ENCODE assay signal across 10 cellular contexts in genomic region chr10:102813734-102814455, GRCh38. TPM values are rescaled to one million over a fixed set of nuclear protein-coding genes. Genes with fewer than 3 reads are reported as not detected.
DNase-seq lines count a peak whose midpoint lies in the region; ATAC-seq and TF ChIP-seq lines count a peak whose summit lies in the region.
"Had no signal": no experiment of that assay in that cellular context is flagged by ENCODE, and none has a peak within 500 bp of the region (broad histone marks: within the 10 kb centered on the region; RNA-seq: fewer than 3 reads in every experiment).

No MANE protein-coding gene starts in this region.

- peaks cover 18 to 57% (median 33%) of the 10 kb centered on the region in 11 experiments for H3K36me3 ChIP-seq in BLaER1 treated with 17β-estradiol and CSF1 and Interleukin-3, amounts not matched to agents 10 nM and 100 nM
- H3K36me3 ChIP-seq in heart right ventricle (peaks cover 0 to 63% (median 40%) of the 10 kb centered on the region in 9 donors), trophoblast cell (ENCODE audit: control insufficient read depth in 1 of 2, insufficient read depth in 2 of 2, low read length in 2 of 2) (peaks cover 44 to 53% of the 10 kb centered on the region in 2 experiments)

- H2AK5ac ChIP-seq in trophoblast cell (ENCODE audit: low read length): peak overlapping the region; percentile 51

- H3K23ac ChIP-seq in trophoblast cell (ENCODE audit: low read length): no peak overlapping the region

- ATAC-seq in activated B cell treated with CpG ODN at 0.5 μM for 24 hours (ENCODE audit: low read depth) (peak; percentile 64), heart right ventricle (peak in 3 of 8 donors; percentile 0 to 10 (median 4)), T-helper 17 cell (no peak), HG02981 (IDR thresholded peaks at IDR 0.05; ENCODE audit: unreplicated experiment) (no peak)
- ATAC-seq: HCT116 had no signal

- CTCF ChIA-PET in activated B cell treated with CpG ODN at 0.5 μM for 24 hours (lab: Charles Lee): no interaction called here

- no peaks in the 10 kb centered on the region for H3K27me3 Mint-ChIP-seq in activated B cell treated with CpG ODN at 0.5 μM for 24 hours
- H3K27me3 Mint-ChIP-seq in T-helper 17 cell: no peaks in the 10 kb centered on the region

- peak overlapping the region; percentile 29 for H2BK5ac ChIP-seq in trophoblast cell (ENCODE audit: low read depth, low read length, poor library complexity)

- peaks cover 42% of the 10 kb centered on the region for H3K4me1 Mint-ChIP-seq in activated B cell treated with CpG ODN at 0.5 μM for 24 hours
- H3K4me1 Mint-ChIP-seq in T-helper 17 cell: peaks cover 5% of the 10 kb centered on the region

- TF ChIP-seq CTCF in activated B cell treated with CpG ODN at 0.5 μM for 24 hours (IDR thresholded peaks at IDR 0.05): no peak
- no peak for TF ChIP-seq CTCF in heart right ventricle (IDR thresholded peaks at IDR 0.05)

- peaks cover 62% of the 10 kb centered on the region for H3K36me3 Mint-ChIP-seq in activated B cell treated with CpG ODN at 0.5 μM for 24 hours (ENCODE audit: low read depth)
- no peaks in the 10 kb centered on the region for H3K36me3 Mint-ChIP-seq in T-helper 17 cell (ENCODE audit: low read depth)

- H3K4ac ChIP-seq in trophoblast cell (ENCODE audit: low read depth, low read length): no peak overlapping the region

- peaks cover 75 to 94% (median 85%) of the 10 kb centered on the region in 10 experiments for H3K4me1 ChIP-seq in BLaER1 treated with 17β-estradiol and CSF1 and Interleukin-3, amounts not matched to agents 10 nM and 100 nM
- H3K4me1 ChIP-seq in heart right ventricle (peaks cover 23 to 86% (median 53%) of the 10 kb centered on the region in 9 donors), trophoblast cell (ENCODE audit: control insufficient read depth in 1 of 2, insufficient read depth in 2 of 2, low read length in 2 of 2) (peaks cover 27 to 30% of the 10 kb centered on the region in 2 experiments)

- H3K4me3 Mint-ChIP-seq in activated B cell treated with CpG ODN at 0.5 μM for 24 hours: no peak overlapping the region
- H3K4me3 Mint-ChIP-seq in T-helper 17 cell: no peak overlapping the region

- intact Hi-C loops in activated B cell treated with CpG ODN at 0.5 μM for 24 hours (cut with micrococcal nuclease) (loop anchor here (2.0 kb wide), 1 partner anchor 17 kb away; no protein-coding TSS in a partner anchor), heart right ventricle (cut with DNase I) (loop anchor here in 8 of 10 donors (2.0 to 10.0 kb wide), 6 partner anchors 37 to 69 kb away; partner anchors contain the start of gene WBP1L (in 1 of the 8))

- WGBS in heart right ventricle, 2 donors: 66 to 70% methylated on average over 16 of the region's 16 CpGs
- no CpG with 5 or more reads among the region's 16 CpGs for WGBS in trophoblast cell (ENCODE audit: extremely low coverage, insufficient coverage, insufficient read length)

- H3K27ac ChIP-seq in BLaER1 treated with 17β-estradiol and CSF1 and Interleukin-3, amounts not matched to agents 10 nM and 100 nM: peak overlapping the region; percentile 68 to 98 (median 78)
- H3K27ac ChIP-seq in heart right ventricle (peak overlapping the region; percentile 42 to 96 (median 91)), trophoblast cell (ENCODE audit: low read depth, low read length) (no peak overlapping the region)

- H4K8ac ChIP-seq in trophoblast cell (ENCODE audit: low read depth, low read length): no peak overlapping the region

- no peak overlapping the region for H2AFZ ChIP-seq in trophoblast cell (ENCODE audit: insufficient read depth, low read length, poor library complexity)

- H4K20me1 ChIP-seq in BLaER1 treated with 17β-estradiol and CSF1 and Interleukin-3, amounts not matched to agents 10 nM and 100 nM: no peaks in the 10 kb centered on the region

- DNase-seq in activated B cell treated with CpG ODN at 0.5 μM for 24 hours: no peak
- no peak for DNase-seq in heart right ventricle
- DNase-seq in trophoblast cell: peak; percentile 80 to 87
- DNase-seq in activated gamma-delta T cell treated with Interleukin-2 at 50 U/mL for 16 hours: no peak
- DNase-seq in T-helper 17 cell: no peak
- DNase-seq in DMS53 treated with DMSO at 0.1 percent for 48 hours (lab: John Stamatoyannopoulos, UW; ENCODE audit: unreplicated experiment): no peak
- DNase-seq: activated naive CD4-positive, alpha-beta T cell had no signal

- POLR2A ChIA-PET in activated B cell treated with CpG ODN at 0.5 μM for 24 hours (lab: Charles Lee): interaction anchor here (0.6 kb wide), 1 partner anchor 38 kb away, joined by 3 read pairs; no protein-coding TSS in a partner anchor

- no peak overlapping the region for H2BK12ac ChIP-seq in trophoblast cell (ENCODE audit: low read length)

- H3K14ac ChIP-seq in trophoblast cell (ENCODE audit: low read length): no peak overlapping the region

- H4K12ac ChIP-seq in trophoblast cell (ENCODE audit: low read depth, low read length): peak overlapping the region; percentile 31

- peak overlapping the region; percentile 39 for H2BK120ac ChIP-seq in trophoblast cell (ENCODE audit: insufficient read depth, low read length, poor library complexity)

- H3K27me3 ChIP-seq in BLaER1 treated with 17β-estradiol and CSF1 and Interleukin-3, amounts not matched to agents 10 nM and 100 nM: no peaks in the 10 kb centered on the region
- H3K27me3 ChIP-seq in heart right ventricle (no peaks in the 10 kb centered on the region), trophoblast cell (ENCODE audit: insufficient read depth, low read length) (no peaks in the 10 kb centered on the region)

- peak overlapping the region; percentile 10 to 91 (median 67); a peak in 19 of 22 replicates for H3K9ac ChIP-seq in BLaER1 treated with 17β-estradiol and CSF1 and Interleukin-3, amounts not matched to agents 10 nM and 100 nM
- H3K9ac ChIP-seq in trophoblast cell (ENCODE audit: low read length): no peak overlapping the region

- peak overlapping the region; percentile 69 for H3K27ac Mint-ChIP-seq in activated B cell treated with CpG ODN at 0.5 μM for 24 hours
- H3K27ac Mint-ChIP-seq in T-helper 17 cell: no peak overlapping the region

- H4K91ac ChIP-seq in trophoblast cell (ENCODE audit: low read depth, low read length): no peak overlapping the region

- peaks cover 14% of the 10 kb centered on the region for H3K79me1 ChIP-seq in trophoblast cell (ENCODE audit: low read length)

- no peaks in the 10 kb centered on the region for H3K9me3 Mint-ChIP-seq in activated B cell treated with CpG ODN at 0.5 μM for 24 hours

- H3K79me2 ChIP-seq in trophoblast cell (ENCODE audit: control insufficient read depth, insufficient read depth, low read length, poor library complexity): peaks cover 4% of the 10 kb centered on the region

- peak overlapping the region; percentile 84 to 95 (median 92) for H3K4me2 ChIP-seq in BLaER1 treated with 17β-estradiol and CSF1 and Interleukin-3, amounts not matched to agents 10 nM and 100 nM
- no peak overlapping the region for H3K4me2 ChIP-seq in trophoblast cell (ENCODE audit: low read length)

- H3K4me3 ChIP-seq in BLaER1 treated with 17β-estradiol and CSF1 and Interleukin-3, amounts not matched to agents 10 nM and 100 nM: peak overlapping the region in 4 of 10 experiments; percentile 13 to 27 (median 18); a peak in 7 of 20 replicates
- no peak overlapping the region for H3K4me3 ChIP-seq in heart right ventricle
- no peak overlapping the region for H3K4me3 ChIP-seq in trophoblast cell (ENCODE audit: low read depth, low read length)

- no peaks in the 10 kb centered on the region for H3K9me3 ChIP-seq in BLaER1 treated with 17β-estradiol and CSF1 and Interleukin-3, amounts not matched to agents 10 nM and 100 nM (replicated peaks in 1 of 11)
- H3K9me3 ChIP-seq in heart right ventricle (no peaks in the 10 kb centered on the region), trophoblast cell (ENCODE audit: insufficient read depth, low read depth, low read length) (no peaks in the 10 kb centered on the region), T-helper 17 cell (ENCODE audit: control insufficient read depth, low read length, poor library complexity, severe bottlenecking) (no peaks in the 10 kb centered on the region)

- peak overlapping the region; percentile 54 for H3K18ac ChIP-seq in trophoblast cell (ENCODE audit: low read length)

RNA-seq across cellular contexts. Expression of gene CYP17A1, which starts 23.3 kb away (rescaled TPM):
- total RNA-seq in activated B cell treated with CpG ODN at 0.5 μM for 24 hours (not detected in 2 replicates), heart right ventricle (under 1 TPM in 1 of 10 donors, not detected in 9; 0.16 TPM), T-helper 17 cell (not detected)
- polyA plus RNA-seq in heart right ventricle: under 1 TPM; 0.14 to 0.15 TPM
- polyA plus RNA-seq in trophoblast cell (2013): not detected in 2 replicates

RNA-seq across cellular contexts. Expression of gene BORCS7, which starts 40.2 kb away (rescaled TPM):
- 12.1 and 17.4 TPM in 2 replicates for total RNA-seq in activated B cell treated with CpG ODN at 0.5 μM for 24 hours
- 10 to 100 TPM; 14.5 to 24.2 (median 17.6) TPM for total RNA-seq in heart right ventricle
- 10 to 100 TPM; 18.0 to 19.7 TPM for polyA plus RNA-seq in heart right ventricle
- 10.6 and 10.9 TPM in 2 replicates for polyA plus RNA-seq in trophoblast cell (2013)
- total RNA-seq in T-helper 17 cell: 10 to 100 TPM; 15.3 to 19.0 TPM

RNA-seq across cellular contexts. Expression of gene AS3MT, which starts 55.4 kb away (rescaled TPM):
- 0.31 and 0.46 TPM in 2 replicates for total RNA-seq in activated B cell treated with CpG ODN at 0.5 μM for 24 hours
- total RNA-seq in heart right ventricle: 10 to 100 TPM; 10.0 to 29.3 (median 15.4) TPM
- polyA plus RNA-seq in heart right ventricle: 10 to 100 TPM in 1 of 2 donors, 1 to 10 TPM in 1; 6.6 to 59.4 TPM
- polyA plus RNA-seq in trophoblast cell (2013): 5.2 and 5.6 TPM in 2 replicates
- total RNA-seq in T-helper 17 cell: 1 to 10 TPM in 1 of 2 donors, not detected in 1; 1.0 TPM

Comparison
In these comparisons a context has a peak if more than half of its experiments do, and no peak if none do; other contexts are left out.
1. DNase-seq: peak in trophoblast cell (2 of 2); none in activated B cell treated with CpG ODN at 0.5 μM for 24 hours (single experiment), heart right ventricle (0 of 2), activated gamma-delta T cell treated with Interleukin-2 at 50 U/mL for 16 hours (single experiment), T-helper 17 cell (0 of 3) and DMS53 treated with DMSO at 0.1 percent for 48 hours (single experiment).